8 cellular contexts compared by ENCODE assay signal in genomic region chr3:12484198-12484982, GRCh38. TPM values are rescaled to one million over a fixed set of nuclear protein-coding genes. Genes with fewer than 3 reads are reported as not detected.
DNase-seq lines count a peak whose midpoint lies in the region; ATAC-seq and TF ChIP-seq lines count a peak whose summit lies in the region.

TSEN2 (plus strand) TSS chr3:12484480; CDS start chr3:12489801, 5,321 bp downstream.

- peaks cover 16% of the 10 kb centered on the region for H3F3A ChIP-seq in MM.1S (ENCODE audit: insufficient read depth, low read length)
- peaks cover 2% of the 10 kb centered on the region for H3F3A ChIP-seq in neural cell (ENCODE audit: insufficient read depth, low read length, poor library complexity, severe bottlenecking)

- H2AFZ ChIP-seq in MM.1S (ENCODE audit: low read length), result peak within 1 kb of the TSS; percentile 89
- H2AFZ ChIP-seq in neural cell (ENCODE audit: low read depth, low read length), result peak within 1 kb of the TSS; percentile 95

- H3K4me1 Mint-ChIP-seq in stimulated activated naive CD8-positive, alpha-beta T cell treated with anti-CD3 and anti-CD28 coated beads, Interleukin-15, amount 100 ng/mL, for 72 hours, result peaks cover 52% of the 10 kb centered on the region

- H3K4me1 ChIP-seq in MM.1S (ENCODE audit: low read length), result peaks cover 10% of the 10 kb centered on the region

- peak; percentile 71 for TF ChIP-seq RAD21 in neural cell (conservative IDR thresholded peaks at IDR 0.05)

- H3K9ac ChIP-seq in MM.1S (ENCODE audit: low read length) (peak within 1 kb of the TSS; percentile 88), neural cell (ENCODE audit: low read length) (peak within 1 kb of the TSS; percentile 89)

- TF ChIP-seq CTCF in MM.1S (IDR thresholded peaks at IDR 0.05; ENCODE audit: low read length), result no peak; the same call in 1 of the 2 replicates
- TF ChIP-seq CTCF in fibroblast of villous mesenchyme (IDR thresholded peaks at IDR 0.05; ENCODE audit: insufficient read depth, low read depth, low read length), result peak; percentile 35
- TF ChIP-seq CTCF in neural cell (IDR thresholded peaks at IDR 0.05; ENCODE audit: poor library complexity, severe bottlenecking), result peak; percentile 76

- H3K9me2 ChIP-seq in MM.1S (replicated peaks; ENCODE audit: insufficient read depth, low read length), result no peaks in the 10 kb centered on the region
- H3K9me2 ChIP-seq in neural cell (ENCODE audit: insufficient read depth, low read length), result no peaks in the 10 kb centered on the region

- H3K36me3 ChIP-seq in MM.1S (replicated peaks; ENCODE audit: insufficient read depth, low read length) (no peaks in the 10 kb centered on the region), neural cell (ENCODE audit: insufficient read depth, low read length) (no peaks in the 10 kb centered on the region)

- H3K27ac Mint-ChIP-seq in stimulated activated naive CD8-positive, alpha-beta T cell treated with anti-CD3 and anti-CD28 coated beads, Interleukin-15, amount 100 ng/mL, for 72 hours, result peak within 1 kb of the TSS; percentile 96 to 99

- H3K9me3 ChIP-seq in MM.1S (replicated peaks; ENCODE audit: insufficient read depth, low read length) (no peaks in the 10 kb centered on the region), neural cell (ENCODE audit: low read length) (no peaks in the 10 kb centered on the region)

- H3K27me3 Mint-ChIP-seq in stimulated activated naive CD8-positive, alpha-beta T cell treated with anti-CD3 and anti-CD28 coated beads, Interleukin-15, amount 100 ng/mL, for 72 hours, result no peaks in the 10 kb centered on the region

- H3K4me2 ChIP-seq in MM.1S (ENCODE audit: low read depth, low read length) (peak within 1 kb of the TSS; percentile 86), neural cell (ENCODE audit: low read length) (peak within 1 kb of the TSS; percentile 98)

- H3K27me3 ChIP-seq in MM.1S (replicated peaks; ENCODE audit: insufficient read depth, low read length), result no peaks in the 10 kb centered on the region
- no peaks in the 10 kb centered on the region for H3K27me3 ChIP-seq in neural cell (ENCODE audit: insufficient read depth, low read depth, low read length)

- H3K27ac ChIP-seq in MM.1S (ENCODE audit: low read length) (peak within 1 kb of the TSS; percentile 75; the same call in 1 of the 2 replicates), neural cell (ENCODE audit: low read length) (peak within 1 kb of the TSS; percentile 91)

- peak; percentile 67 for TF ChIP-seq EP300 in neural cell (conservative IDR thresholded peaks at IDR 0.05; ENCODE audit: poor library complexity, severe bottlenecking)

- H3K4me3 ChIP-seq in MM.1S (ENCODE audit: low read length) (peak within 1 kb of the TSS; percentile 80), fibroblast of villous mesenchyme (ENCODE audit: low read depth, low read length) (peak within 1 kb of the TSS; percentile 88), neural cell (ENCODE audit: low read length) (peak within 1 kb of the TSS; percentile 96)

- H3K9me3 Mint-ChIP-seq in stimulated activated naive CD8-positive, alpha-beta T cell treated with anti-CD3 and anti-CD28 coated beads, Interleukin-15, amount 100 ng/mL, for 72 hours, result no peaks in the 10 kb centered on the region

- peak; percentile 98 for ATAC-seq in stimulated activated naive CD8-positive, alpha-beta T cell treated with anti-CD3 and anti-CD28 coated beads, Interleukin-15, amount 100 ng/mL, for 72 hours

- H4K20me1 ChIP-seq in MM.1S (ENCODE audit: insufficient read depth, low read length) (no peaks in the 10 kb centered on the region), neural cell (ENCODE audit: insufficient read depth) (no peaks in the 10 kb centered on the region)

- peak within 1 kb of the TSS; percentile 93 to 99 for H3K4me3 Mint-ChIP-seq in stimulated activated naive CD8-positive, alpha-beta T cell treated with anti-CD3 and anti-CD28 coated beads, Interleukin-15, amount 100 ng/mL, for 72 hours

- H3K79me2 ChIP-seq in MM.1S (ENCODE audit: low read length), result peaks cover 30% of the 10 kb centered on the region
- H3K79me2 ChIP-seq in neural cell (replicated peaks; ENCODE audit: insufficient read depth, low read length), result peaks cover 12% of the 10 kb centered on the region

- DNase-seq in GF-D8 (lab: John Stamatoyannopoulos, UW), result peak; percentile 74
- peak; percentile 90 for DNase-seq in HCEC 1CT
- DNase-seq in MM.1S, result peak; percentile 98
- peak; percentile 76 for DNase-seq in SHP77 treated with DMSO at 0.1 percent for 48 hours (lab: John Stamatoyannopoulos, UW)
- peak; percentile 98 for DNase-seq in activated effector memory CD4-positive, alpha-beta T cell treated with anti-CD3 and anti-CD28 coated beads, Interleukin-2, amount 50 U/mL, for 16 hours
- peak; percentile 94 for DNase-seq in fibroblast of villous mesenchyme (ENCODE audit: low read depth)
- DNase-seq in stimulated activated naive CD8-positive, alpha-beta T cell treated with anti-CD3 and anti-CD28 coated beads, Interleukin-15, amount 100 ng/mL, for 72 hours, result peak; percentile 98

TF ChIP-seq in neural cell, 6 proteins besides CTCF, POLR2A, EP300 and RAD21:
- TF ChIP-seq REST (IDR thresholded peaks at IDR 0.05; ENCODE audit: borderline replicate concordance) (peak; percentile 21), TAF1 (IDR thresholded peaks at IDR 0.05; ENCODE audit: low read depth) (peak; percentile 97), POLR2AphosphoS5 (IDR thresholded peaks at IDR 0.05) (peak; percentile 88), SMC3 (conservative IDR thresholded peaks at IDR 0.05; ENCODE audit: poor library complexity) (peak; percentile 77), MXI1 (conservative IDR thresholded peaks at IDR 0.05; ENCODE audit: poor library complexity, severe bottlenecking) (peak; percentile 98), EZH2 (IDR thresholded peaks at IDR 0.05; ENCODE audit: borderline replicate concordance, insufficient read depth, low read length, poor library complexity, severe bottlenecking) (no peak)

RNA-seq across cellular contexts. Expression of gene TSEN2, which starts in this region (rescaled TPM):
- 8.4 and 17.3 TPM in 2 replicates for total RNA-seq in fibroblast of villous mesenchyme
- 22.6 and 31.4 TPM in 2 replicates for polyA plus RNA-seq in neural cell
- polyA minus RNA-seq in neural cell, result 33.6 and 36.6 TPM in 2 replicates

Comparison
In these comparisons a context has a peak if more than half of its experiments do, and no peak if none do; other contexts are left out.
1. Peak in every context shown above with its lines: DNase-seq, ATAC-seq, H3K4me3 ChIP-seq and H3K27ac ChIP-seq.